11 cellular contexts compared by ENCODE assay signal in the genomic region with DNA sequence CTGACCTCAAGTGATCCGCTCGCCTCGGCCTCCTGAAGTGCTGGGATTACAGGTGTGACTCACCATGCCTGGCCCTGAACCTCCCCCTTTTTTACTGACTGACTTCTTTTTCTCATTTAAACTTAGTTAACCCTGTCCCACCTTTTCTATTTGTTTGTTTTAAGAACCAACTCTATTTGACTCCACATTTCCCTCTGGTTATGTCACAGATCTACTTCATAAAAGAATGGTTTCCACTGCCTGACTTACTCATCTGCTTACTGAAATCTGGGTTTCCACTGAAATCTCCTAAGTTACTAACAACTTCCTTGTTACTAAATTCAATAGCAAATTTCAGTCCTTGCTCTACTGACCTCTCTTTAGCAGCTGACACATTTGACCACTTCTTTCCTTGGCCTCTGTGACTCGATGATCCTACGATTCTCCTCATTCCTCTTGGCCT. TPM values are rescaled to one million over a fixed set of nuclear protein-coding genes. Genes with fewer than 3 reads are reported as not detected.
DNase-seq lines count a peak whose midpoint lies in the region; ATAC-seq and TF ChIP-seq lines count a peak whose summit lies in the region.
"Had no signal": no experiment of that assay in that cellular context is flagged by ENCODE, and none has a peak within 500 bp of the region (broad histone marks: within the 10 kb centered on the region; RNA-seq: fewer than 3 reads in every experiment).

No MANE protein-coding gene starts in this region.

- H3K14ac ChIP-seq in IMR-90 (replicated peaks; ENCODE audit: low read depth, low read length), result no peak overlapping the region

- no peak overlapping the region for H4K91ac ChIP-seq in IMR-90 (ENCODE audit: insufficient read depth, low read depth, low read length)

- H4K8ac ChIP-seq in IMR-90 (ENCODE audit: low read depth in 2 of 2, low read length in 2 of 2), result 0 out of 4 replicates have a peak overlapping the region, but pooled peaks of 1 of the 2 experiments have one; percentile 55

- H3K4me1 Mint-ChIP-seq in stimulated activated memory B cell treated with anti-CD40 and anti-IgM and Interleukin-4, amounts not matched to agents 10 μg/mL and 1 μg/mL and 100 μg/mL, for 72 hours, result peaks cover 6% of the 10 kb centered on the region

- no peak for TF ChIP-seq RAD21 in IMR-90 (IDR thresholded peaks at IDR 0.05; ENCODE audit: low read length)

- H3K23ac ChIP-seq in IMR-90 (ENCODE audit: low read depth, low read length), result no peak overlapping the region

- no peak overlapping the region for H2BK120ac ChIP-seq in IMR-90 (ENCODE audit: low read depth, low read length)

- no peaks in the 10 kb centered on the region for H3K36me3 ChIP-seq in IMR-90 (ENCODE audit: control insufficient read depth, insufficient read depth, low read length)
- H3K36me3 ChIP-seq: SJSA1 had no signal

- no peak overlapping the region for H3K27ac ChIP-seq in IMR-90 (ENCODE audit: insufficient read depth, low read length)
- H3K27ac ChIP-seq: SJSA1 had no signal

- H3K9me3 ChIP-seq in IMR-90 (ENCODE audit: control insufficient read depth, insufficient read depth, low read length), result no peaks in the 10 kb centered on the region
- H3K9me3 ChIP-seq: SJSA1 had no signal

- WGBS in IMR-90 (ENCODE audit: extremely low coverage in 2 of 2, insufficient read length in 1 of 2), 2 experiments, result no CpG with 5 or more reads among the region's 5 CpGs

- no peaks in the 10 kb centered on the region for H3K36me3 Mint-ChIP-seq in stimulated activated memory B cell treated with anti-CD40 and anti-IgM and Interleukin-4, amounts not matched to agents 10 μg/mL and 1 μg/mL and 100 μg/mL, for 72 hours
- H3K36me3 Mint-ChIP-seq: activated naive CD8-positive, alpha-beta T cell; memory B cell had no signal

- peak; percentile 40; the same call in 1 of the 2 replicates for ATAC-seq in IMR-90 (ENCODE audit: low read depth)
- ATAC-seq in stimulated activated memory B cell treated with anti-CD40 and anti-IgM and Interleukin-4, amounts not matched to agents 10 μg/mL and 1 μg/mL and 100 μg/mL, for 72 hours, result peak; percentile 2
- ATAC-seq in HG03039 (IDR thresholded peaks at IDR 0.05; ENCODE audit: unreplicated experiment), result no peak

- POLR2A ChIA-PET in IMR-90 (lab: Charles Lee; ENCODE audit: unreplicated experiment), result no interaction called here

- H3K79me1 ChIP-seq in IMR-90 (ENCODE audit: low read depth in 1 of 2, low read length in 2 of 2), result no peaks in the 10 kb centered on the region

- H2AK9ac ChIP-seq in IMR-90 (replicated peaks; ENCODE audit: low read depth, low read length, poor library complexity), result no peak overlapping the region

- no peak for TF ChIP-seq POLR2A in IMR-90 (IDR thresholded peaks at IDR 0.05; ENCODE audit: low read depth, low read length)

- intact Hi-C loops in IMR-90 (cut with micrococcal nuclease), result no loop called here

- H4K20me1 ChIP-seq in IMR-90 (ENCODE audit: insufficient read depth, low read length), result no peaks in the 10 kb centered on the region

- H2BK15ac ChIP-seq in IMR-90 (ENCODE audit: low read depth, low read length), result no peak overlapping the region

- peak overlapping the region; percentile 72; the same call in 1 of the 2 replicates for H3K18ac ChIP-seq in IMR-90 (ENCODE audit: low read depth, low read length)

- H3K4ac ChIP-seq in IMR-90 (ENCODE audit: low read depth, low read length), result no peak overlapping the region

- in situ Hi-C loops in IMR-90 (cut with MboI; ENCODE audit: low sequenced_read_pairs), result loop anchor here (25.0 kb wide), 1 partner anchor 91 kb away; no protein-coding TSS in a partner anchor

- BruUV-seq in IMR-90 (replicated peaks; lab: Mats Ljungman, UMichigan), result no TSS peak

- H3K9ac ChIP-seq in IMR-90 (ENCODE audit: low read depth, low read length), result no peak overlapping the region

- H3K4me1 ChIP-seq in IMR-90 (ENCODE audit: control insufficient read depth, insufficient read depth, low read length), result peaks cover 2% of the 10 kb centered on the region; the same call in 1 of the 2 replicates
- H3K4me1 ChIP-seq: SJSA1 had no signal

- peaks cover 3% of the 10 kb centered on the region; the same call in 1 of the 2 replicates for H3K27me3 ChIP-seq in IMR-90 (ENCODE audit: control insufficient read depth, insufficient read depth, low read length)
- H3K27me3 ChIP-seq: SJSA1 had no signal

- no peaks in the 10 kb centered on the region for H3K9me3 Mint-ChIP-seq in stimulated activated memory B cell treated with anti-CD40 and anti-IgM and Interleukin-4, amounts not matched to agents 10 μg/mL and 1 μg/mL and 100 μg/mL, for 72 hours
- H3K9me3 Mint-ChIP-seq: memory B cell had no signal

- H3K9me1 ChIP-seq in IMR-90 (ENCODE audit: insufficient read depth, low read length), result no peaks in the 10 kb centered on the region

- no peak overlapping the region; the same call in 1 of the 2 replicates for H3K4me2 ChIP-seq in IMR-90 (ENCODE audit: low read depth, low read length)

- dilution Hi-C loops in IMR-90 (cut with HindIII; ENCODE audit: low sequenced_read_pairs, unreplicated experiment), result no loop called here

- H3K27me3 Mint-ChIP-seq in stimulated activated memory B cell treated with anti-CD40 and anti-IgM and Interleukin-4, amounts not matched to agents 10 μg/mL and 1 μg/mL and 100 μg/mL, for 72 hours, result no peaks in the 10 kb centered on the region
- H3K27me3 Mint-ChIP-seq: activated naive CD8-positive, alpha-beta T cell; memory B cell had no signal

- CTCF ChIA-PET in IMR-90 (lab: Yijun Ruan, JAX), result no interaction called here

- no peak overlapping the region for H2BK5ac ChIP-seq in IMR-90 (ENCODE audit: low read depth, low read length, poor library complexity, severe bottlenecking)

- no peak overlapping the region for H3K4me3 ChIP-seq in GM12865 (ENCODE audit: low read depth, low read length)
- H3K4me3 ChIP-seq in IMR-90 (ENCODE audit: insufficient read depth, low read depth, low read length), result no peak overlapping the region
- H3K4me3 ChIP-seq in epithelial cell of proximal tubule (ENCODE audit: low read depth, low read length), result no peak overlapping the region
- H3K4me3 ChIP-seq: SJSA1 had no signal

- no peak overlapping the region for H3K27ac Mint-ChIP-seq in stimulated activated memory B cell treated with anti-CD40 and anti-IgM and Interleukin-4, amounts not matched to agents 10 μg/mL and 1 μg/mL and 100 μg/mL, for 72 hours
- H3K27ac Mint-ChIP-seq: activated naive CD8-positive, alpha-beta T cell; memory B cell had no signal

- no peak overlapping the region for H2AK5ac ChIP-seq in IMR-90 (ENCODE audit: low read depth, low read length)

- no peak overlapping the region for H3K56ac ChIP-seq in IMR-90 (ENCODE audit: extremely low read depth, insufficient read depth, low read length)

- H3K4me3 Mint-ChIP-seq in stimulated activated memory B cell treated with anti-CD40 and anti-IgM and Interleukin-4, amounts not matched to agents 10 μg/mL and 1 μg/mL and 100 μg/mL, for 72 hours, result no peak overlapping the region
- H3K4me3 Mint-ChIP-seq: activated naive CD8-positive, alpha-beta T cell; memory B cell had no signal

- H2AFZ ChIP-seq in IMR-90 (replicated peaks; ENCODE audit: low read length, poor library complexity), result no peak overlapping the region

- TF ChIP-seq CTCF in GM12865 (IDR thresholded peaks at IDR 0.05; ENCODE audit: insufficient read depth, low read depth, low read length, missing control alignments), result no peak
- TF ChIP-seq CTCF in IMR-90 (conservative IDR thresholded peaks at IDR 0.05; ENCODE audit: low read depth, low read length), result no peak
- no peak for TF ChIP-seq CTCF in epithelial cell of proximal tubule (conservative IDR thresholded peaks at IDR 0.05; ENCODE audit: low read depth, low read length)

- no peak overlapping the region for H4K5ac ChIP-seq in IMR-90 (ENCODE audit: low read depth, low read length)

- 0 out of 2 replicates have a peak overlapping the region, but pooled peaks have one; percentile 14 for H2BK20ac ChIP-seq in IMR-90 (ENCODE audit: low read depth, low read length)

- DNase-seq in GM12865 (ENCODE audit: low read depth) (peak; percentile 44), IMR-90 (peak; percentile 58), epithelial cell of proximal tubule (ENCODE audit: low read depth) (peak; percentile 64), COLO829 (ENCODE audit: low spot score) (no peak)
- DNase-seq in stimulated activated naive CD4-positive, alpha-beta T cell treated with Interleukin-2 at 50 U/mL for 16 hours (lab: John Stamatoyannopoulos, UW), result no peak
- DNase-seq: DMS153 had no signal

TF ChIP-seq in IMR-90, 13 proteins besides CTCF, POLR2A, EP300 and RAD21:
- TF ChIP-seq MAFK (IDR thresholded peaks at IDR 0.05; ENCODE audit: low read depth, low read length) (no peak), NFE2L2 (IDR thresholded peaks at IDR 0.05; ENCODE audit: low read depth, low read length) (no peak), CEBPB (IDR thresholded peaks at IDR 0.05; ENCODE audit: low read depth, low read length) (no peak), MAZ (IDR thresholded peaks at IDR 0.05; ENCODE audit: borderline replicate concordance, low read depth, low read length) (no peak), SMC3 (IDR thresholded peaks at IDR 0.05; ENCODE audit: low read depth, low read length) (no peak), RFX5 (IDR thresholded peaks at IDR 0.05; ENCODE audit: low read depth, low read length) (no peak), FOS (IDR thresholded peaks at IDR 0.05; ENCODE audit: low read depth, low read length) (no peak), MXI1 (IDR thresholded peaks at IDR 0.05; ENCODE audit: borderline replicate concordance, low read depth, low read length) (no peak), CHD1 (IDR thresholded peaks at IDR 0.05; ENCODE audit: low read depth, low read length) (no peak), BHLHE40 (IDR thresholded peaks at IDR 0.05; ENCODE audit: low read depth, low read length) (no peak)
- TF ChIP-seq, protein P1, sequence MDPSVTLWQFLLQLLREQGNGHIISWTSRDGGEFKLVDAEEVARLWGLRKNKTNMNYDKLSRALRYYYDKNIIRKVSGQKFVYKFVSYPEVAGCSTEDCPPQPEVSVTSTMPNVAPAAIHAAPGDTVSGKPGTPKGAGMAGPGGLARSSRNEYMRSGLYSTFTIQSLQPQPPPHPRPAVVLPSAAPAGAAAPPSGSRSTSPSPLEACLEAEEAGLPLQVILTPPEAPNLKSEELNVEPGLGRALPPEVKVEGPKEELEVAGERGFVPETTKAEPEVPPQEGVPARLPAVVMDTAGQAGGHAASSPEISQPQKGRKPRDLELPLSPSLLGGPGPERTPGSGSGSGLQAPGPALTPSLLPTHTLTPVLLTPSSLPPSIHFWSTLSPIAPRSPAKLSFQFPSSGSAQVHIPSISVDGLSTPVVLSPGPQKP (IDR thresholded peaks at IDR 0.05; ENCODE audit: borderline replicate concordance, low read depth, low read length), result no peak

RNA-seq across cellular contexts. Expression of a gene that starts 28.0 kb away (rescaled TPM):
- not detected in 2 replicates for total RNA-seq in IMR-90 (2012; rRNA removed)
- polyA plus RNA-seq in IMR-90 (2012; rRNA removed), result not detected in 2 replicates
- polyA plus RNA-seq in IMR-90 (2012; cell fraction: cytosol; rRNA removed), result not detected in 2 replicates
- polyA plus RNA-seq in IMR-90 (2012; cell fraction: nucleus; rRNA removed; ENCODE audit: low replicate concordance), result not detected in 2 replicates
- total RNA-seq in epithelial cell of proximal tubule, result 3.3 and 4.6 TPM in 2 replicates
- total RNA-seq: SJSA1 had no signal

Comparison
In these comparisons a context has a peak if more than half of its experiments do, and no peak if none do; other contexts are left out.
1. DNase-seq: peak in GM12865 (single experiment), IMR-90 (single experiment) and epithelial cell of proximal tubule (single experiment); none in COLO829 (single experiment) and stimulated activated naive CD4-positive, alpha-beta T cell treated with Interleukin-2 at 50 U/mL for 16 hours (single experiment).